In genomic region chr2:56811401-56811800, GRCh38 we compare ENCODE assay signal across 17 cellular contexts.
"Had no signal": no experiment of that assay in that cellular context is flagged by ENCODE, and none has a peak within 500 bp of the region (broad histone marks: within the 10 kb centered on the region; RNA-seq: fewer than 3 reads in every experiment).

No MANE protein-coding gene starts in this region.

- H3K27ac ChIP-seq: dorsolateral prefrontal cortex, gastroesophageal sphincter, psoas muscle, right lobe of liver, spleen had no signal

- H3K9me3 ChIP-seq: gastroesophageal sphincter, psoas muscle, right lobe of liver had no signal

- H3K36me3 ChIP-seq: gastroesophageal sphincter, right lobe of liver, spleen had no signal

- H3K27me3 ChIP-seq: gastroesophageal sphincter, right lobe of liver, spleen had no signal

- H3K4me1 Mint-ChIP-seq: immature natural killer cell; naive thymus-derived CD4-positive, alpha-beta T cell; nephron progenitor cell had no signal

- H3K4me3 ChIP-seq: dorsolateral prefrontal cortex, gastroesophageal sphincter, psoas muscle, right lobe of liver, spleen had no signal

- H3K27ac Mint-ChIP-seq: immature natural killer cell; naive thymus-derived CD4-positive, alpha-beta T cell; nephron progenitor cell had no signal

- H3K27me3 Mint-ChIP-seq: naive thymus-derived CD4-positive, alpha-beta T cell had no signal

- H3K4me1 ChIP-seq: gastroesophageal sphincter, psoas muscle, spleen had no signal

- H3K4me3 Mint-ChIP-seq: immature natural killer cell; naive thymus-derived CD4-positive, alpha-beta T cell; nephron progenitor cell had no signal

- H3K9me3 Mint-ChIP-seq: nephron progenitor cell had no signal

- H3K36me3 Mint-ChIP-seq: naive thymus-derived CD4-positive, alpha-beta T cell had no signal

- DNase-seq: cortex of kidney; dorsolateral prefrontal cortex; effector CD8-positive, alpha-beta T cell; foreskin fibroblast; glutamatergic neuron; immature natural killer cell; naive thymus-derived CD4-positive, alpha-beta T cell; nephron progenitor cell; psoas muscle; retina; right lobe of liver; spleen; stimulated activated CD4-positive, alpha-beta T cell treated with anti-CD3 and anti-CD28 coated beads, Interleukin-15, amount 100 ng/mL, for 24 hours; stimulated activated CD4-positive, alpha-beta T cell treated with anti-CD3 and anti-CD28 coated beads, Interleukin-1b, Interleukin-23, amount 100 ng/mL, for 48 hours; stimulated activated naive CD4-positive, alpha-beta T cell treated with Interleukin-2 at 50 U/mL for 16 hours; trophoblast cell had no signal
